ENCODE assay signal across 1 cellular context in genomic region chr16:86571197-86571915, GRCh38.
TF ChIP-seq lines count a peak whose summit lies in the region.

No MANE protein-coding gene starts in this region.

TF ChIP-seq in HepG2, 621 proteins besides CTCF, POLR2A, EP300 and RAD21:
- no peak for TF ChIP-seq SUZ12 (IDR thresholded peaks at IDR 0.05; ENCODE audit: low read depth, low read length)
- peak; percentile 77; the same call in 1 of the 2 replicates for TF ChIP-seq EZH2 (conservative IDR thresholded peaks at IDR 0.05; ENCODE audit: low read depth, low read length)
- no peak for TF ChIP-seq TBX3 (IDR thresholded peaks at IDR 0.05; ENCODE audit: borderline replicate concordance)
TF ChIP-seq in HepG2: peak in this region for 1.
